ENCODE assay signal across 1 cellular context in the genomic region with DNA sequence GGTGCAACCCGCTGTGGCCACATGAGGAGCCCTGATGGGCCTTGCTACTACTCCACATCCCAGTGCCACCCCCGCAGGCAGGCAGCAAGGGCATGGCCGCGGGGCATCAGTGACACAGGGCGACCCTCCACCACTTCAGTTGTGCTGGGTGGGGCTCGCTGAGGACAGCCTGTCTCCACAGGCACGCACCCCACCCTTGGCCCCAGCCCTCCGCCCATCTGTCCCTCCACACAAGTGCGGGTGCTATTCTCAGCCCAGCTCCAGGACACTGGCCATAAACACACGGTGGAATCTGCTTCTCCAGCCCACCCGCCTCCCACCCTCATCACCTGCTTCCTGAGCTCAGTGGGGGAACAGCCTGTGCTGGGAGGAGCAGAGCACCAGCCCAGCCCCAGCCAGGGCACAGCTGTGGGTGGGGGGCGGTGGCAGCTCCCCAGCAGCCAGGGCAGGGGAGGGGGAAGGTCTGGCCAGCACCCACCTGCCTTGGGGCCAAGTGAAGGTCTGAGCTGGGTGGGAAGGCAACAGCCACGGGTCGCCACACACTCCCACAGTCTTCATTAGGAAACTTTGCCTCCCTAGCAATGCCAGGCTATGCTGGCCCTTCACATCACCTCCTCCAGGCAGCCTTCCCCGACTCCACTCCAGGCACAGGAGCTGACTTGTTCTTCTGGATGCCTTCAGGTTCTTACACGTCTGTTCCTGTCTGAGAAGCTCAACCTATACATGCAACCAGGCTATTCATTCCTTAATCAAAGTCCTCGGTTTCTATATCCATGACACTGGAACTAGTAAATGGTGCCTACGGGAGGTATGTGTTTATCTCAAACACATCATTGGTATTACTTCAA.
TF ChIP-seq lines count a peak whose summit lies in the region.

No MANE protein-coding gene starts in this region.

TF ChIP-seq in H1, 55 proteins besides CTCF, POLR2A, EP300 and RAD21:
- TF ChIP-seq SP4 (IDR thresholded peaks at IDR 0.05; ENCODE audit: low read length) (no peak), RXRA (IDR thresholded peaks at IDR 0.05; ENCODE audit: insufficient read depth, low read depth, low read length) (no peak), JUND (IDR thresholded peaks at IDR 0.05; ENCODE audit: low read length) (no peak), GABPA (IDR thresholded peaks at IDR 0.05; ENCODE audit: borderline replicate concordance, insufficient read depth, low read length) (no peak), GTF2F1 (IDR thresholded peaks at IDR 0.05; ENCODE audit: borderline replicate concordance, low read depth, low read length) (no peak), NANOG (IDR thresholded peaks at IDR 0.05; ENCODE audit: insufficient read depth, low read depth, low read length, poor library complexity, severe bottlenecking) (no peak), SUZ12 (IDR thresholded peaks at IDR 0.05; ENCODE audit: low read length) (no peak), CTBP2 (IDR thresholded peaks at IDR 0.05; ENCODE audit: borderline replicate concordance, insufficient read depth, insufficient read length, low read length) (no peak), BACH1 (IDR thresholded peaks at IDR 0.05; ENCODE audit: low read length) (no peak), CBX5 (IDR thresholded peaks at IDR 0.05; ENCODE audit: low read depth, low read length) (no peak), SRF (IDR thresholded peaks at IDR 0.05; ENCODE audit: low read depth, low read length) (no peak), TEAD4 (IDR thresholded peaks at IDR 0.05; ENCODE audit: low read depth, low read length) (no peak), YY1 (IDR thresholded peaks at IDR 0.05; ENCODE audit: low read depth, low read length) (no peak), FOSL1 (IDR thresholded peaks at IDR 0.05; ENCODE audit: insufficient read depth, low read depth, low read length) (no peak)
- TF ChIP-seq, protein P1, sequence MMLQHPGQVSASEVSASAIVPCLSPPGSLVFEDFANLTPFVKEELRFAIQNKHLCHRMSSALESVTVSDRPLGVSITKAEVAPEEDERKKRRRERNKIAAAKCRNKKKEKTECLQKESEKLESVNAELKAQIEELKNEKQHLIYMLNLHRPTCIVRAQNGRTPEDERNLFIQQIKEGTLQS (IDR thresholded peaks at IDR 0.05; ENCODE audit: insufficient read depth, low read depth, low read length): no peak
